ENCODE assay signal across 26 cellular contexts in genomic region chr18:75545189-75545588, GRCh38.
"Had no signal": no experiment of that assay in that cellular context is flagged by ENCODE, and none has a peak within 500 bp of the region (broad histone marks: within the 10 kb centered on the region; RNA-seq: fewer than 3 reads in every experiment).

No MANE protein-coding gene starts in this region.

- H3K4me3 ChIP-seq: breast epithelium, K562, Peyer's patch, SJSA1 had no signal

- H3K27me3 ChIP-seq: breast epithelium, Peyer's patch, SJSA1 had no signal

- ATAC-seq: activated T-helper 17 cell treated with anti-CD3 and anti-CD28 coated beads, Interleukin-2, amount 50 U/mL, for 72 hours; K562; T-cell had no signal

- H3K4me1 ChIP-seq: breast epithelium, Peyer's patch had no signal

- DNase-seq: activated CD4-positive, alpha-beta memory T cell treated with anti-CD3 and anti-CD28 coated beads for 36 hours; activated CD4-positive, alpha-beta T cell treated with anti-CD3 and anti-CD28 coated beads, Interleukin-2, amount 10 ng/mL, durations not matched to agents 7 days and 5 days; activated CD4-positive, CD25-positive, alpha-beta regulatory T cell; activated gamma-delta T cell; activated naive CD4-positive, alpha-beta T cell treated with anti-CD3 and anti-CD28 coated beads for 36 hours; activated T-cell treated with anti-CD3 and anti-CD28 coated beads for 4 hours; activated T-cell treated with anti-CD3 and anti-CD28 coated beads, Interleukin-2, amount 50 U/mL, for 48 hours; anterior cingulate cortex; caudate nucleus; Karpas-422; MM.1S; NCI-H1436; NCI-H1694 treated with DMSO at 0.1 percent for 48 hours; NCI-H2081; NCI-H510A treated with DMSO at 0.1 percent for 48 hours; NK-92 treated with Interleukin-12 subunit alpha and Interleukin-12 subunit beta, amount 100 ng/mL, for 24 hours; Peyer's patch; SHP77; T-cell; T-helper 2 cell; T1000 had no signal

- H3K27ac ChIP-seq: breast epithelium, Peyer's patch, VCaP had no signal

- H3K36me3 ChIP-seq: breast epithelium, Peyer's patch, SJSA1 had no signal
